Comparison of ENCODE assay signal across 30 cellular contexts in genomic region chr10:24778298-24778697, GRCh38.
"Had no signal": no experiment of that assay in that cellular context is flagged by ENCODE, and none has a peak within 500 bp of the region (broad histone marks: within the 10 kb centered on the region; RNA-seq: fewer than 3 reads in every experiment).

No MANE protein-coding gene starts in this region.

- H3K27ac ChIP-seq: neutrophil, parathyroid adenoma, psoas muscle, skin epidermis, spleen, thoracic aorta, thyroid gland, tibial nerve, upper lobe of left lung, vagina had no signal

- H3K27me3 ChIP-seq: neutrophil, spleen, thyroid gland, tibial nerve, upper lobe of left lung, vagina had no signal

- H3K79me2 ChIP-seq: parathyroid adenoma had no signal

- H3K4me2 ChIP-seq: smooth muscle cell had no signal

- H3K4me1 ChIP-seq: parathyroid adenoma, psoas muscle, spleen, thyroid gland, tibial nerve, upper lobe of left lung, vagina had no signal

- ATAC-seq: naive thymus-derived CD8-positive, alpha-beta T cell; natural killer cell treated with Interleukin-12 subunit alpha and Interleukin-12 subunit beta and Interleukin-15 and Interleukin-18, amount 100 ng/mL, for 72 hours; psoas muscle; right cardiac atrium; sciatic nerve; stimulated activated memory B cell treated with anti-CD40 and anti-IgM and Interleukin-4, amounts not matched to agents 10 μg/mL and 1 μg/mL and 100 μg/mL, for 72 hours; stimulated activated naive CD8-positive, alpha-beta T cell treated with anti-CD3 and anti-CD28 coated beads, Interleukin-15, amount 100 ng/mL, for 72 hours; stimulated activated naive CD8-positive, alpha-beta T cell treated with anti-CD3 and anti-CD28 coated beads, Interleukin-15, Interleukin-2, amounts not matched to agents 100 U/mL and 50 U/mL, for 24 hours had no signal

- H3K9me3 ChIP-seq: neutrophil, psoas muscle, spleen, thoracic aorta, thyroid gland, tibial nerve, upper lobe of left lung, vagina had no signal

- H2AFZ ChIP-seq: parathyroid adenoma had no signal

- H3K36me3 ChIP-seq: neutrophil, spleen, thoracic aorta, thyroid gland, tibial nerve, upper lobe of left lung, vagina had no signal

- DNase-seq: naive B cell; naive thymus-derived CD8-positive, alpha-beta T cell; nephron progenitor cell; nucleus accumbens; posterior cingulate gyrus; psoas muscle; spleen; stimulated activated CD4-positive, alpha-beta T cell treated with anti-CD3 and anti-CD28 coated beads, Interleukin-12 subunit alpha, Interleukin-12 subunit beta, amount 100 ng/mL, for 4 hours; stimulated activated CD4-positive, alpha-beta T cell treated with anti-CD3 and anti-CD28 coated beads, Interleukin-1b, Interleukin-23, amount 100 ng/mL, for 48 hours; stimulated activated CD4-positive, alpha-beta T cell treated with anti-CD3 and anti-CD28 coated beads, Interleukin-4, amount 100 ng/mL, for 1 hour; stimulated activated CD4-positive, alpha-beta T cell treated with anti-CD3 and anti-CD28 coated beads, Interleukin-4, amount 100 ng/mL, for 4 hours; stimulated activated CD8-positive, alpha-beta memory T cell treated with anti-CD3 and anti-CD28 coated beads, Interleukin-4, amount 100 ng/mL, for 48 hours; stimulated activated naive CD4-positive, alpha-beta T cell; stimulated activated naive CD8-positive, alpha-beta T cell treated with anti-CD3 and anti-CD28 coated beads, Interleukin-15, amount 100 ng/mL, for 72 hours; stimulated activated naive CD8-positive, alpha-beta T cell treated with anti-CD3 and anti-CD28 coated beads, Interleukin-15, Interleukin-2, amounts not matched to agents 100 U/mL and 50 U/mL, for 24 hours; substantia nigra; thyroid gland; trophoblast cell; upper lobe of left lung had no signal

- H3K9ac ChIP-seq: parathyroid adenoma had no signal

- H3K4me3 ChIP-seq: psoas muscle, skin epidermis, smooth muscle cell, spleen, thoracic aorta, thyroid gland, tibial nerve, upper lobe of left lung, vagina had no signal
